Comparison of ENCODE assay signal across 8 cellular contexts in the genomic region with DNA sequence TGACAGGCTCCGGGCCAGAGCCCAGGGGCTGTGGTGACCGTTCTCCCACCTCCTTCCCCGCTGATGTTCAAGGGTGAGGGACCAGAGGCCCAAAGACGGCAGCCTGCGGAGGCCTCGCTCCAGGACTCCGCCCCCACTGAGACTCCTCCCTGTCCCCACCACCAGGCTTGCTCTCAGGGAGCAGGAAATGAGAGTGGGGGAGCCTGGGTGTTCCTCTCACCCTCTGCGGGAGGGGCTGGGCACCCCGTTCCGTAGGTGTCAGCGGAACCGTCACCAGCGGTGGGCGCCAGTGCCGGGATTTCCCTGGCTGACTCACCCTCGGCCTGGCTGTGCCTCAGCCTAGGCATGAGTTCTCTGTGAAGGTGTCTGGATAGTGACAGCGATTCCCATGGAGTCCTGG. TPM values are rescaled to one million over a fixed set of nuclear protein-coding genes. Genes with fewer than 3 reads are reported as not detected.
DNase-seq lines count a peak whose midpoint lies in the region; ATAC-seq and TF ChIP-seq lines count a peak whose summit lies in the region.

No MANE protein-coding gene starts in this region.

- H3K4me1 ChIP-seq in GM23248 (ENCODE audit: insufficient read depth), result peaks cover 20% of the 10 kb centered on the region
- H3K4me1 ChIP-seq in SJSA1 (replicated peaks), result peaks cover 38% of the 10 kb centered on the region
- H3K4me1 ChIP-seq in heart right ventricle, result peaks cover 25 to 87% (median 76%) of the 10 kb centered on the region in 9 donors
- peaks cover 56% of the 10 kb centered on the region for H3K4me1 ChIP-seq in skeletal muscle satellite cell (ENCODE audit: control insufficient read depth, insufficient read depth, low read length)

- no peaks in the 10 kb centered on the region for H4K20me1 ChIP-seq in GM23248 (ENCODE audit: insufficient read depth)

- ATAC-seq in activated naive CD4-positive, alpha-beta T cell treated with anti-CD3 and anti-CD28 coated beads, Interleukin-2, amount 50 U/mL, for 72 hours, result peak; percentile 97 to 100
- ATAC-seq in heart right ventricle (peak; percentile 64 to 81 (median 78)), GM21528 (IDR thresholded peaks at IDR 0.05; ENCODE audit: low FRiP score, unreplicated experiment) (no peak), GM21526 (IDR thresholded peaks at IDR 0.05; ENCODE audit: low FRiP score, unreplicated experiment) (no peak)

- intact Hi-C loops in heart right ventricle (cut with DNase I), result loop anchor here in 1 of 10 donors (5.0 kb wide), 1 partner anchor 36 kb away; no protein-coding TSS in a partner anchor

- WGBS in GM23248 (ENCODE audit: low coverage in 1 of 2, low lambda C conversion rate in 2 of 2, missing lambda C conversion rate in 2 of 2), 2 experiments, result 2% methylated on average over 17 of the region's 17 CpGs
- WGBS in heart right ventricle, 2 donors, result 12 to 16% methylated on average over 17 of the region's 17 CpGs

- H3K27me3 ChIP-seq in GM23248 (replicated peaks; ENCODE audit: insufficient read depth) (no peaks in the 10 kb centered on the region), SJSA1 (replicated peaks) (no peaks in the 10 kb centered on the region), heart right ventricle (no peaks in the 10 kb centered on the region), skeletal muscle satellite cell (ENCODE audit: control insufficient read depth, insufficient read depth, low read length) (no peaks in the 10 kb centered on the region)

- no peaks in the 10 kb centered on the region for H3K9me3 ChIP-seq in GM23248 (ENCODE audit: low read depth)
- H3K9me3 ChIP-seq in SJSA1 (replicated peaks), result no peaks in the 10 kb centered on the region
- H3K9me3 ChIP-seq in heart right ventricle, result no peaks in the 10 kb centered on the region
- no peaks in the 10 kb centered on the region for H3K9me3 ChIP-seq in skeletal muscle satellite cell (replicated peaks; ENCODE audit: low read length)

- H3K4me2 ChIP-seq in GM23248 (ENCODE audit: unreplicated experiment) (peak overlapping the region; percentile 43), skeletal muscle satellite cell (ENCODE audit: low read length) (peak overlapping the region; percentile 67)

- H3K9me2 ChIP-seq in GM23248 (ENCODE audit: insufficient read depth), result no peaks in the 10 kb centered on the region

- in situ Hi-C loops in GM23248 (cut with MboI), result no loop called here

- H3K36me3 ChIP-seq in GM23248 (ENCODE audit: low read depth), result no peaks in the 10 kb centered on the region
- H3K36me3 ChIP-seq in SJSA1, result no peaks in the 10 kb centered on the region
- no peaks in the 10 kb centered on the region for H3K36me3 ChIP-seq in heart right ventricle
- H3K36me3 ChIP-seq in skeletal muscle satellite cell (ENCODE audit: insufficient read depth, low read length), result no peaks in the 10 kb centered on the region

- H3K4me3 ChIP-seq in GM23248, result peak overlapping the region; percentile 12; the same call in 1 of the 2 replicates
- H3K4me3 ChIP-seq in SJSA1, result no peak overlapping the region
- peak overlapping the region in 8 of 10 donors; percentile 1 to 42 (median 32) for H3K4me3 ChIP-seq in heart right ventricle
- H3K4me3 ChIP-seq in skeletal muscle satellite cell (ENCODE audit: low read length), result peak overlapping the region; percentile 54

- H3K27ac ChIP-seq in GM23248, result 0 out of 2 replicates have a peak overlapping the region, but pooled peaks have one; percentile 13
- peak overlapping the region; percentile 36 for H3K27ac ChIP-seq in SJSA1
- H3K27ac ChIP-seq in heart right ventricle, result peak overlapping the region; percentile 27 to 92 (median 78)

- peak overlapping the region; percentile 90 to 93 for H3K27ac Mint-ChIP-seq in activated naive CD4-positive, alpha-beta T cell treated with anti-CD3 and anti-CD28 coated beads, Interleukin-2, amount 50 U/mL, for 72 hours

- no peaks in the 10 kb centered on the region for H3K9me3 Mint-ChIP-seq in activated naive CD4-positive, alpha-beta T cell treated with anti-CD3 and anti-CD28 coated beads, Interleukin-2, amount 50 U/mL, for 72 hours

- peak overlapping the region; percentile 72 for H3K9ac ChIP-seq in GM23248
- H3K9ac ChIP-seq in skeletal muscle satellite cell (ENCODE audit: low read depth, low read length), result peak overlapping the region; percentile 61

- peak overlapping the region; percentile 54 for H2AFZ ChIP-seq in GM23248

- peak; percentile 62 for DNase-seq in Ammon's horn (ENCODE audit: low spot score)
- peak; percentile 95 for DNase-seq in GM23248
- DNase-seq in SJSA1 (ENCODE audit: low read depth in 1 of 2, low spot score in 2 of 2), result peak; percentile 92 to 96
- DNase-seq in activated naive CD4-positive, alpha-beta T cell treated with anti-CD3 and anti-CD28 coated beads, Interleukin-2, amount 50 U/mL, for 72 hours (ENCODE audit: low spot score in 2 of 2), result peak; percentile 88 to 91
- DNase-seq in heart right ventricle, result peak; percentile 74 to 82

- H3F3A ChIP-seq in GM23248 (ENCODE audit: insufficient read depth), result no peaks in the 10 kb centered on the region

- TF ChIP-seq CTCF in heart right ventricle (IDR thresholded peaks at IDR 0.05), result peak in 4 of 9 donors; percentile 11 to 27 (median 24)

- no peaks in the 10 kb centered on the region for H3K36me3 Mint-ChIP-seq in activated naive CD4-positive, alpha-beta T cell treated with anti-CD3 and anti-CD28 coated beads, Interleukin-2, amount 50 U/mL, for 72 hours

- H3K79me2 ChIP-seq in GM23248 (ENCODE audit: insufficient read depth), result no peaks in the 10 kb centered on the region

RNA-seq across cellular contexts. Expression of gene DAGLA, which starts 15.7 kb away (rescaled TPM):
- total RNA-seq in GM23248 (2014; rRNA removed; shearing (Covaris generic)), result 1.3 and 2.3 TPM in 2 replicates
- 1.3 and 1.4 TPM in 2 replicates for polyA plus RNA-seq in GM23248 (2016; fragmentation: Nextera tagmentation; extraction: Ambion mirVana)
- 2.6 TPM in 2 replicates for total RNA-seq in SJSA1 (2014; rRNA removed; shearing (Covaris generic))
- total RNA-seq in activated naive CD4-positive, alpha-beta T cell treated with anti-CD3 and anti-CD28 coated beads, Interleukin-2, amount 50 U/mL, for 72 hours, result under 1 TPM in 1 of 2 donors, not detected in 1; 0.19 TPM
- 1 to 10 TPM; 1.8 to 5.0 (median 3.4) TPM for total RNA-seq in heart right ventricle
- 1 to 10 TPM; 1.5 to 1.7 TPM for polyA plus RNA-seq in heart right ventricle
- 2.4 and 3.3 TPM in 2 replicates for total RNA-seq in skeletal muscle satellite cell (2012; rRNA removed)

RNA-seq across cellular contexts. Expression of gene MYRF, which starts 56.5 kb away (rescaled TPM):
- not detected in 2 replicates for total RNA-seq in GM23248 (2014; rRNA removed; shearing (Covaris generic))
- polyA plus RNA-seq in GM23248 (2016; fragmentation: Nextera tagmentation; extraction: Ambion mirVana) (0.05 and 0.16 TPM in 2 replicates), heart right ventricle (under 1 TPM; 0.16 to 0.37 TPM)
- total RNA-seq in SJSA1 (2014; rRNA removed; shearing (Covaris generic)), result 1.4 and 3.1 TPM in 2 replicates
- total RNA-seq in activated naive CD4-positive, alpha-beta T cell treated with anti-CD3 and anti-CD28 coated beads, Interleukin-2, amount 50 U/mL, for 72 hours, result 1 to 10 TPM in 1 of 2 donors, under 1 TPM in 1; 0.93 to 1.6 TPM
- 1 to 10 TPM in 1 of 10 donors, under 1 TPM in 9; 0.13 to 1.2 (median 0.26) TPM for total RNA-seq in heart right ventricle
- total RNA-seq in skeletal muscle satellite cell (2012; rRNA removed), result under 0.01 and 0.66 TPM in 2 replicates

Comparison
In these comparisons a context has a peak if more than half of its experiments do, and no peak if none do; other contexts are left out.
1. H3K27ac ChIP-seq: peak in every context shown above with its lines; median percentile 78 in heart right ventricle; 36 in SJSA1; 13 in GM23248.
2. ATAC-seq: peak in activated naive CD4-positive, alpha-beta T cell treated with anti-CD3 and anti-CD28 coated beads, Interleukin-2, amount 50 U/mL, for 72 hours (2 of 2) and heart right ventricle (8 of 8); none in GM21528 (single experiment) and GM21526 (single experiment).
3. Peak in every context shown above with its lines, with median percentiles within 50 percentile points of each other: DNase-seq.